13 cellular contexts compared by ENCODE assay signal in genomic region chr2:174286172-174286571, GRCh38. TPM values are rescaled to one million over a fixed set of nuclear protein-coding genes. Genes with fewer than 3 reads are reported as not detected.
DNase-seq lines count a peak whose midpoint lies in the region; ATAC-seq and TF ChIP-seq lines count a peak whose summit lies in the region.
"Had no signal": no experiment of that assay in that cellular context is flagged by ENCODE, and none has a peak within 500 bp of the region (broad histone marks: within the 10 kb centered on the region; RNA-seq: fewer than 3 reads in every experiment).

No MANE protein-coding gene starts in this region.

- intact Hi-C loops in cardiac septum (cut with DNase I), result no loop called here

- H3K4me3 Mint-ChIP-seq in type B pancreatic cell (no peak overlapping the region), nephron progenitor cell (no peak overlapping the region)
- H3K4me3 Mint-ChIP-seq: CD4-positive, CD25-positive, alpha-beta regulatory T cell had no signal

- H3K27ac Mint-ChIP-seq in type B pancreatic cell (no peak overlapping the region), nephron progenitor cell (no peak overlapping the region)
- H3K27ac Mint-ChIP-seq: CD4-positive, CD25-positive, alpha-beta regulatory T cell had no signal

- H3K9me3 Mint-ChIP-seq in type B pancreatic cell (no peaks in the 10 kb centered on the region), nephron progenitor cell (peaks cover 28% of the 10 kb centered on the region)

- no peak for TF ChIP-seq CTCF in type B pancreatic cell (conservative IDR thresholded peaks at IDR 0.05)
- no peak for TF ChIP-seq CTCF in nephron progenitor cell (IDR thresholded peaks at IDR 0.05)

- ATAC-seq in GM18909 (IDR thresholded peaks at IDR 0.05; ENCODE audit: poor library complexity, unreplicated experiment), result no peak

- H3K36me3 Mint-ChIP-seq in type B pancreatic cell (no peaks in the 10 kb centered on the region), nephron progenitor cell (ENCODE audit: low read depth) (no peaks in the 10 kb centered on the region)
- H3K36me3 Mint-ChIP-seq: CD4-positive, CD25-positive, alpha-beta regulatory T cell had no signal

- peaks cover 11% of the 10 kb centered on the region for H3K27me3 Mint-ChIP-seq in type B pancreatic cell
- peaks cover 9% of the 10 kb centered on the region for H3K27me3 Mint-ChIP-seq in nephron progenitor cell (ENCODE audit: low read depth, poor library complexity)

- no peaks in the 10 kb centered on the region for H3K4me1 Mint-ChIP-seq in type B pancreatic cell (ENCODE audit: unreplicated experiment)
- H3K4me1 Mint-ChIP-seq in nephron progenitor cell, result peaks cover 8% of the 10 kb centered on the region
- H3K4me1 Mint-ChIP-seq: CD4-positive, CD25-positive, alpha-beta regulatory T cell had no signal

- peak; percentile 72 for DNase-seq in DMS 273 (lab: John Stamatoyannopoulos, UW; ENCODE audit: unreplicated experiment)
- DNase-seq in NCI-H1694 (lab: John Stamatoyannopoulos, UW), result peak; percentile 75
- DNase-seq in astrocyte of the hippocampus (ENCODE audit: low read depth, low spot score), result peak; percentile 9
- peak; percentile 48 for DNase-seq in iPS-NIHi7 (ENCODE audit: extremely low spot score)
- no peak for DNase-seq in cardiac septum (ENCODE audit: low spot score)
- DNase-seq in type B pancreatic cell (ENCODE audit: extremely low spot score, unreplicated experiment), result no peak
- no peak for DNase-seq in nephron progenitor cell
- DNase-seq: 8988T; AML-193; CD4-positive, CD25-positive, alpha-beta regulatory T cell; DMS79; H7 had no signal

RNA-seq across cellular contexts. Expression of gene OLA1, which starts 37.8 kb away (rescaled TPM):
- total RNA-seq in cardiac septum (51.2 TPM), type B pancreatic cell (ENCODE audit: low replicate concordance) (82.1 and 94.4 TPM in 2 replicates)

RNA-seq across cellular contexts. Expression of gene SP9, which starts 48.6 kb away (rescaled TPM):
- total RNA-seq in cardiac septum (not detected), type B pancreatic cell (ENCODE audit: low replicate concordance) (0.56 TPM in 1 of 2 replicates, not detected in the other)
- total RNA-seq: CD4-positive, CD25-positive, alpha-beta regulatory T cell had no signal

Comparison
In these comparisons a context has a peak if more than half of its experiments do, and no peak if none do; other contexts are left out.
1. DNase-seq: peak in DMS 273 (single experiment), NCI-H1694 (single experiment), astrocyte of the hippocampus (single experiment) and iPS-NIHi7 (single experiment); none in cardiac septum (single experiment), type B pancreatic cell (single experiment) and nephron progenitor cell (single experiment).